In the genomic region with DNA sequence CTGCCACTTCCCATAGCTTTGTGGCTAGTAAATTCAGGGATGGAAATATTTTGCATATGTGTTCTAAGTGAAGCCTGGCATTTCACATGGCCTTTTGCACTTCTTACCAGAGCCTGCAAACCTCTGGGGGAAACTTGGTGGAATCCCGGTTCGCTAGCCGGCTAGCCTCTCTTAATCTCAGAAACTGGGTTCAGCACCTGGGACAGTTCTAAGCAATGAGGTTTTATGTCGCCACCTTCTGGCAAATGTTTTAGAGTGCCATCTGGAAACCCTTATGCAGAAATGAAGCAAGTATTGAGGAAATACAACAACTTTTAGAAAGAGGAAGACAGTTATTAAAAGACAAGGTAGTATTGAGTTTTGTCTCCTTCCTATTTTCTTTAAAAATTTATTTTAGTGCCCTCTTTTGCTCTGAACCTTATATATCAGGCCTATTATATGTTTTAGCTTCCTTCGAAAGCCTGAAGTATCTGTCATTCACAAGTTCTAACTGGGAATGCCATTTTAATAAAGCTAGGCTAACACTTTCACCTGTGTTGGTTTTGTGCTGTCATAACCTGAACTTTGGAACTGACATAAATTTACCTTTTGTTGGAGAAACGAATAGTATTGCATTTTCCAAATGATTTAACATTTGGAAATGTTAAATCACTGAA, we compare ENCODE assay signal across 8 cellular contexts. TPM values are rescaled to one million over a fixed set of nuclear protein-coding genes. Genes with fewer than 3 reads are reported as not detected.
DNase-seq lines count a peak whose midpoint lies in the region; ATAC-seq and TF ChIP-seq lines count a peak whose summit lies in the region.

No MANE protein-coding gene starts in this region.

- TF ChIP-seq CTCF in brain microvascular endothelial cell (IDR thresholded peaks at IDR 0.05; ENCODE audit: low read depth, low read length, missing control alignments) (peak; percentile 79), omental fat pad (IDR thresholded peaks at IDR 0.05) (no peak)

- DNase-seq in DMS79 treated with DMSO at 0.1 percent for 48 hours (lab: John Stamatoyannopoulos, UW) = peak; percentile 31
- DNase-seq in DMS79 (lab: John Stamatoyannopoulos, UW) = no peak
- peak; percentile 7 for DNase-seq in NCI-H82 treated with DMSO at 0.1 percent for 48 hours (lab: John Stamatoyannopoulos, UW; ENCODE audit: unreplicated experiment)
- peak; percentile 69 for DNase-seq in brain microvascular endothelial cell
- peak; percentile 94 for DNase-seq in left kidney (ENCODE audit: low read depth, low spot score)
- DNase-seq in omental fat pad (ENCODE audit: low spot score) = no peak

- peaks cover 34% of the 10 kb centered on the region for H3K27me3 ChIP-seq in brain microvascular endothelial cell (replicated peaks)

- no peaks in the 10 kb centered on the region for H3K36me3 ChIP-seq in brain microvascular endothelial cell (replicated peaks)

- no peak overlapping the region for H3K27ac ChIP-seq in brain microvascular endothelial cell

- no peak overlapping the region for H3K4me3 ChIP-seq in brain microvascular endothelial cell (ENCODE audit: low read depth, low read length)

- ATAC-seq in GM19372 (IDR thresholded peaks at IDR 0.05; ENCODE audit: low read depth, unreplicated experiment) (peak; percentile 82), HG03565 (IDR thresholded peaks at IDR 0.05; ENCODE audit: unreplicated experiment) (peak; percentile 83), omental fat pad (ENCODE audit: low FRiP score) (no peak)

- in situ Hi-C loops in brain microvascular endothelial cell (cut with HindIII; ENCODE audit: low pct_ligation_motif_present, low sequenced_read_pairs) = no loop called here

RNA-seq across cellular contexts. Expression of a gene that starts 1.0 kb away (rescaled TPM):
- total RNA-seq in omental fat pad = not detected

Comparison
In these comparisons a context has a peak if more than half of its experiments do, and no peak if none do; other contexts are left out.
1. DNase-seq: peak in DMS79 treated with DMSO at 0.1 percent for 48 hours (single experiment), NCI-H82 treated with DMSO at 0.1 percent for 48 hours (single experiment), brain microvascular endothelial cell (single experiment) and left kidney (single experiment); none in DMS79 (single experiment) and omental fat pad (single experiment).